In the genomic region with DNA sequence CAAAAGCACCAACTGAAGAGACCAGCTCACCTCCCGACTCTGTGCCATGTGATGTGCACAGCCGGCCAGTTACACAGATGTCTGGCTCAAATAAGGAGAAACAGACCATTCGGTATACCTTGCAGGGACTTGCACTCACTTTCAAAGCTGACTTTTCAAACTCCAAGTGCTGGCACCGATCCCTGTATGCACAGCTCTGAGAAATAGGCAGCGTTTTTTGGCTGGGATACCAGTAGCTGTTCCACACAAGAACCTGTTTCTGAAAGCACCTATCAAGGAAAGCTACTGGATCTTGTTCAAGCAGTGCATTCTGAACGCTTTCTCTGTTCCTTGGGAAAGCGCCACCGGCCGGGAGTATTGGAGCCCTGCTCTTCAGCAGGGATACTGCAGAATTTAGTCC, we compare ENCODE assay signal across 26 cellular contexts. TPM values are rescaled to one million over a fixed set of nuclear protein-coding genes. Genes with fewer than 3 reads are reported as not detected.
"Had no signal": no experiment of that assay in that cellular context is flagged by ENCODE, and none has a peak within 500 bp of the region (broad histone marks: within the 10 kb centered on the region; RNA-seq: fewer than 3 reads in every experiment).

No MANE protein-coding gene starts in this region.

- ATAC-seq: foreskin keratinocyte, gastroesophageal sphincter, heart left ventricle, left colon, left lobe of liver, left ventricle myocardium superior, lower lobe of right lung, mucosa of descending colon had no signal

- H3K36me3 ChIP-seq: esophagus muscularis mucosa, gastroesophageal sphincter, heart left ventricle, lower lobe of right lung had no signal

- H3K4me2 ChIP-seq: hepatocyte had no signal

- H2AFZ ChIP-seq: hepatocyte had no signal

- DNase-seq: dermis blood vessel endothelial cell; dorsolateral prefrontal cortex; effector CD4-positive, alpha-beta T cell; effector memory CD4-positive, alpha-beta T cell; foreskin keratinocyte; heart left ventricle; hypothalamus; immature natural killer cell; islet precursor cell; kidney; kidney glomerular epithelial cell; left colon; left ventricle myocardium superior; lower lobe of right lung; mesenchymal stem cell; mucosa of descending colon; naive B cell had no signal

- H3K4me3 ChIP-seq: coronary artery, dorsolateral prefrontal cortex, esophagus muscularis mucosa, gastroesophageal sphincter, heart left ventricle, hepatocyte, lower lobe of right lung, mucosa of descending colon had no signal

- H3K79me2 ChIP-seq: hepatocyte had no signal

- H3K9me3 ChIP-seq: esophagus muscularis mucosa, gastroesophageal sphincter, heart left ventricle, lower lobe of right lung, mucosa of descending colon had no signal

- H3K4me1 ChIP-seq: foreskin keratinocyte had no signal

- H3K27ac ChIP-seq: coronary artery, dorsolateral prefrontal cortex, esophagus muscularis mucosa, foreskin keratinocyte, gastroesophageal sphincter, heart left ventricle, hepatocyte, lower lobe of right lung had no signal

- FAIRE-seq: colon, endothelial cell of umbilical vein, frontal cortex, kidney had no signal

RNA-seq across cellular contexts. Expression of gene PABPC3, which starts 53.8 kb away (rescaled TPM):
- total RNA-seq: myocyte had no signal
